ENCODE assay signal across 7 cellular contexts in the genomic region with DNA sequence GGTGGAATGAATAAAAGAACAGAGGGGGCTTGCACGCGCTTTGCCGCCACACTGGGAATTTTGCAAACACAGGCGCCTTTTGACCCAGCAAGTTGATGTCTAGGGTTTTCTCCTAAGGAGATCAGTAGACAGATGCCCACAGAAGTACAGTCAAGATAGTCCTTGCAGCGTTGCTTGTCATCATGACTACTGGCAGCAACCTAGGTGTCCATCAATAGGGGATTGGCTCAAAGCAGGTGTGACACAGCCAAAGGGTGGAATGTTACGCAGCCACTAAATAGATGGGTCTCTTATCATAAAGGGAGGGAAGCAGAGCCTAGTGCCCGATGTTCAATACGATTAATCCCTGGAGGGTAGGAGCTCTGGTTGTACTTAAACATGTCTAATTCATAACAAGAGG.
"Had no signal": no experiment of that assay in that cellular context is flagged by ENCODE, and none has a peak within 500 bp of the region (broad histone marks: within the 10 kb centered on the region; RNA-seq: fewer than 3 reads in every experiment).

No MANE protein-coding gene starts in this region.

- H3K27ac ChIP-seq: GM23248 had no signal

- DNase-seq: GOT3, H7, IMR-90, KG1 had no signal

- ATAC-seq: HCT116, K562 had no signal
